17 cellular contexts compared by ENCODE assay signal in the genomic region with DNA sequence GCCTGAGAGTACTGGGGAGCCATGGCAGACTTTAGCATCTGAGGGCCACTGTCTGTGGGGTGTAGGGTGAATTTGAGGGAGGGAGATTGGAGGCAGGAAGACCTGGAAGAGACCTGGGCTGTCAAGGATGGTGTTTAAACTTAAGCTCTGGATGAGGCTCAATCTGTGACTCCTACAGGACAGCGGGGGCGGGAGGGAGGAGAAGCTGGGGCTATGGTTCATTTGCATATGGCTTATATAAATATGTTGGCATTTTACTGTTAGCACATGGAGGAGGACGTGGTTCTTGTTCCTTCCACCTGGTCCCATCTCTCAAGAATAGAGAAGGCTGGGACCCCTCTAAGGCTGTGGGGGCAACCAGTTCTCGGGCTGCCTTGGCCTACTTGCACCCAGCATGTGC.
"Had no signal": no experiment of that assay in that cellular context is flagged by ENCODE, and none has a peak within 500 bp of the region (broad histone marks: within the 10 kb centered on the region; RNA-seq: fewer than 3 reads in every experiment).

No MANE protein-coding gene starts in this region.

- H3K36me3 ChIP-seq: brain microvascular endothelial cell, prostate gland, thoracic aorta had no signal

- ATAC-seq: foreskin keratinocyte, right cardiac atrium had no signal

- H3K4me1 ChIP-seq: foreskin keratinocyte, prostate gland had no signal

- H3K9me3 Mint-ChIP-seq: activated B cell treated with CpG ODN at 0.5 μM for 24 hours; activated CD4-positive, alpha-beta T cell treated with anti-CD3 and anti-CD28 coated beads, Interleukin-2, amount 10 ng/mL, durations not matched to agents 7 days and 5 days; activated naive CD4-positive, alpha-beta T cell treated with anti-CD3 and anti-CD28 coated beads, Interleukin-2, amount 50 U/mL, for 24 hours; activated T-cell treated with anti-CD3 and anti-CD28 coated beads, Interleukin-2, amount 50 U/mL, for 24 hours; effector memory CD8-positive, alpha-beta T cell; nephron progenitor cell had no signal

- H3K27ac Mint-ChIP-seq: activated naive CD4-positive, alpha-beta T cell treated with anti-CD3 and anti-CD28 coated beads, Interleukin-2, amount 50 U/mL, for 24 hours; nephron progenitor cell had no signal

- H3K4me3 ChIP-seq: prostate gland, stomach, thoracic aorta had no signal

- DNase-seq: activated B cell treated with CpG ODN at 0.5 μM for 24 hours, brain microvascular endothelial cell, dermis blood vessel endothelial cell, foreskin keratinocyte, glutamatergic neuron, kidney glomerular epithelial cell, mesendoderm, nephron progenitor cell, small intestine, stomach had no signal

- H3K9me3 ChIP-seq: prostate gland, stomach, thoracic aorta had no signal

- H3K4me3 Mint-ChIP-seq: activated CD4-positive, alpha-beta T cell treated with anti-CD3 and anti-CD28 coated beads, Interleukin-2, amount 10 ng/mL, durations not matched to agents 7 days and 5 days; activated naive CD4-positive, alpha-beta T cell treated with anti-CD3 and anti-CD28 coated beads, Interleukin-2, amount 50 U/mL, for 24 hours; activated T-cell treated with anti-CD3 and anti-CD28 coated beads, Interleukin-2, amount 50 U/mL, for 24 hours; effector memory CD8-positive, alpha-beta T cell; nephron progenitor cell had no signal

- H3K36me3 Mint-ChIP-seq: activated naive CD4-positive, alpha-beta T cell treated with anti-CD3 and anti-CD28 coated beads, Interleukin-2, amount 50 U/mL, for 24 hours had no signal

- H3K27ac ChIP-seq: brain microvascular endothelial cell, foreskin keratinocyte, prostate gland, stomach, thoracic aorta had no signal
